ENCODE assay signal across 7 cellular contexts in genomic region chr10:68516216-68516615, GRCh38. TPM values are rescaled to one million over a fixed set of nuclear protein-coding genes. Genes with fewer than 3 reads are reported as not detected.
DNase-seq lines count a peak whose midpoint lies in the region; ATAC-seq and TF ChIP-seq lines count a peak whose summit lies in the region.
"Not testable (repeated sequence)": the region's sequence is repeated elsewhere in the genome, so short reads cannot be mapped to it uniquely, and the experiment has no call there.

No MANE protein-coding gene starts in this region.

- not testable (repeated sequence) for H3K36me3 Mint-ChIP-seq in activated naive CD8-positive, alpha-beta T cell treated with anti-CD3 and anti-CD28 coated beads, Interleukin-2, amount 50 U/mL, for 24 hours (ENCODE audit: low read depth); endodermal cell (ENCODE audit: low read depth); progenitor cell of endocrine pancreas (ENCODE audit: insufficient read depth)

- H3K27ac ChIP-seq in GM23248 (peak overlapping the region; percentile 72), stomach (peak overlapping the region; percentile 11 to 66 (median 62))
- not testable (repeated sequence) for H3K27ac ChIP-seq in endodermal cell (ENCODE audit: low read depth, low read length)

- TF ChIP-seq EP300 in stomach (IDR thresholded peaks at IDR 0.05), result not testable (repeated sequence)

- not testable (repeated sequence) for H3K4me3 Mint-ChIP-seq in activated naive CD8-positive, alpha-beta T cell treated with anti-CD3 and anti-CD28 coated beads, Interleukin-2, amount 50 U/mL, for 24 hours; endodermal cell
- H3K4me3 Mint-ChIP-seq in progenitor cell of endocrine pancreas (ENCODE audit: low read depth), result peak overlapping the region; percentile 34

- TF ChIP-seq CTCF in LNCaP clone FGC (IDR thresholded peaks at IDR 0.05; ENCODE audit: control insufficient read depth, extremely low read depth, insufficient read depth); endodermal cell (conservative IDR thresholded peaks at IDR 0.05); progenitor cell of endocrine pancreas (IDR thresholded peaks at IDR 0.05; ENCODE audit: unreplicated experiment); stomach (IDR thresholded peaks at IDR 0.05): not testable (repeated sequence)

- not testable (repeated sequence) for H3K9me3 ChIP-seq in GM23248 (ENCODE audit: low read depth); endodermal cell (ENCODE audit: control insufficient read depth, low read length); stomach

- not testable (repeated sequence) for H3K9ac ChIP-seq in GM23248; endodermal cell (ENCODE audit: extremely low read depth, low read length, poor library complexity, severe bottlenecking)

- H3K27ac Mint-ChIP-seq in activated naive CD8-positive, alpha-beta T cell treated with anti-CD3 and anti-CD28 coated beads, Interleukin-2, amount 50 U/mL, for 24 hours, result peak overlapping the region; percentile 19
- H3K27ac Mint-ChIP-seq in endodermal cell (peak overlapping the region; percentile 31), progenitor cell of endocrine pancreas (peak overlapping the region; percentile 95)

- peaks cover 23% of the 10 kb centered on the region for H3F3A ChIP-seq in GM23248 (ENCODE audit: insufficient read depth)

- peak overlapping the region; percentile 27; the same call in 1 of the 2 replicates for H3K4me3 ChIP-seq in GM23248
- H3K4me3 ChIP-seq in LNCaP clone FGC (ENCODE audit: low read depth, low read length), result 0 out of 2 replicates have a peak overlapping the region, but pooled peaks have one; percentile 3
- not testable (repeated sequence) for H3K4me3 ChIP-seq in endodermal cell (ENCODE audit: low read length); stomach

- H4K20me1 ChIP-seq in GM23248 (ENCODE audit: insufficient read depth), result not testable (repeated sequence)

- peak overlapping the region; percentile 49 for H3K4me2 ChIP-seq in GM23248 (ENCODE audit: unreplicated experiment)

- H3K9me3 Mint-ChIP-seq in activated naive CD8-positive, alpha-beta T cell treated with anti-CD3 and anti-CD28 coated beads, Interleukin-2, amount 50 U/mL, for 24 hours; endodermal cell; progenitor cell of endocrine pancreas (ENCODE audit: low read depth): not testable (repeated sequence)

- in situ Hi-C loops in GM23248 (cut with MboI), result not testable (repeated sequence)

- H2AFZ ChIP-seq in GM23248, result not testable (repeated sequence)

- not testable (repeated sequence) for H3K27me3 ChIP-seq in GM23248 (replicated peaks; ENCODE audit: insufficient read depth); endodermal cell (ENCODE audit: control insufficient read depth, insufficient read depth, low read length, poor library complexity, severe bottlenecking); stomach

- WGBS in GM23248 (ENCODE audit: low coverage in 1 of 2, low lambda C conversion rate in 2 of 2, missing lambda C conversion rate in 2 of 2), 2 experiments, result 53 to 58% methylated on average over 2 of the region's 2 CpGs
- 95% methylated on average over 2 of the region's 2 CpGs; no CpG with 5 or more reads in 1 of the 2 experiments for whole genome bisulfite sequencing in endodermal cell (ENCODE audit: insufficient coverage in 1 of 2, insufficient read length in 1 of 2), 2 experiments
- 28 to 71% (median 49%) methylated on average over 2 of the region's 2 CpGs for WGBS in stomach, 5 donors

- intact Hi-C loops in stomach (cut with DNase I; ENCODE audit: low total_unique reads), result not testable (repeated sequence)

- H3K27me3 Mint-ChIP-seq in activated naive CD8-positive, alpha-beta T cell treated with anti-CD3 and anti-CD28 coated beads, Interleukin-2, amount 50 U/mL, for 24 hours; endodermal cell (ENCODE audit: insufficient read depth); progenitor cell of endocrine pancreas: not testable (repeated sequence)

- H3K4me1 Mint-ChIP-seq in activated naive CD8-positive, alpha-beta T cell treated with anti-CD3 and anti-CD28 coated beads, Interleukin-2, amount 50 U/mL, for 24 hours; endodermal cell: not testable (repeated sequence)
- H3K4me1 Mint-ChIP-seq in progenitor cell of endocrine pancreas (ENCODE audit: low read depth), result peaks cover 16% of the 10 kb centered on the region

- H3K4me1 ChIP-seq in GM23248 (ENCODE audit: insufficient read depth) (peaks cover 20% of the 10 kb centered on the region), stomach (peaks cover 11 to 24% (median 16%) of the 10 kb centered on the region in 4 donors)
- H3K4me1 ChIP-seq in endodermal cell (ENCODE audit: control insufficient read depth, insufficient read depth, low read length), result not testable (repeated sequence)

- peaks cover 54% of the 10 kb centered on the region for H3K79me2 ChIP-seq in GM23248 (ENCODE audit: insufficient read depth)

- not testable (repeated sequence) for TF ChIP-seq POLR2A in stomach (IDR thresholded peaks at IDR 0.05)

- not testable (repeated sequence) for ATAC-seq in activated naive CD8-positive, alpha-beta T cell treated with anti-CD3 and anti-CD28 coated beads, Interleukin-2, amount 50 U/mL, for 24 hours; left lobe of liver

- DNase-seq in GM23248 (peak; percentile 2), LNCaP clone FGC (ENCODE audit: low read depth) (peak; percentile 73), left lobe of liver (ENCODE audit: low spot score) (peak; percentile 5)
- not testable (repeated sequence) for DNase-seq in activated naive CD8-positive, alpha-beta T cell treated with anti-CD3 and anti-CD28 coated beads, Interleukin-2, amount 50 U/mL, for 24 hours; endodermal cell; progenitor cell of endocrine pancreas (ENCODE audit: low spot score, unreplicated experiment); stomach

- H3K9me2 ChIP-seq in GM23248 (ENCODE audit: insufficient read depth), result not testable (repeated sequence)

- not testable (repeated sequence) for H3K36me3 ChIP-seq in GM23248 (ENCODE audit: low read depth)
- H3K36me3 ChIP-seq in endodermal cell (ENCODE audit: control insufficient read depth, insufficient read depth, low read length) (peaks cover 13% of the 10 kb centered on the region), stomach (peaks cover 0 to 53% (median 50%) of the 10 kb centered on the region in 4 donors)

RNA-seq across cellular contexts. Expression of gene SLC25A16, which starts 11.1 kb away (rescaled TPM):
- total RNA-seq in GM23248 (2014; rRNA removed; shearing (Covaris generic)), result 20.8 and 24.9 TPM in 2 replicates
- polyA plus RNA-seq in GM23248 (2016; fragmentation: Nextera tagmentation; extraction: Ambion mirVana) (9.4 and 11.1 TPM in 2 replicates), stomach (1 to 10 TPM; 8.1 to 9.3 (median 8.3) TPM)
- total RNA-seq in endodermal cell (10 to 100 TPM in 1 of 2 donors, 1 to 10 TPM in 1; 8.9 to 16.0 TPM), left lobe of liver (28.8 TPM), progenitor cell of endocrine pancreas (27.5 and 32.3 TPM in 2 replicates), stomach (10 to 100 TPM in 4 of 5 donors, 1 to 10 TPM in 1; 4.1 to 89.7 (median 29.8) TPM)
- 6.3 TPM for polyA plus RNA-seq in endodermal cell (2013, experiment 1 of 2)
- 5.3 TPM for polyA plus RNA-seq in endodermal cell (2013, experiment 2 of 2)

RNA-seq across cellular contexts. Expression of gene TET1, which starts 43.9 kb away (rescaled TPM):
- 1.3 and 2.1 TPM in 2 replicates for total RNA-seq in GM23248 (2014; rRNA removed; shearing (Covaris generic))
- polyA plus RNA-seq in GM23248 (2016; fragmentation: Nextera tagmentation; extraction: Ambion mirVana) (0.68 and 0.84 TPM in 2 replicates), stomach (under 1 TPM; under 0.01 to 0.20 (median 0.19) TPM)
- total RNA-seq in endodermal cell (10 to 100 TPM; 50.8 to 60.5 TPM), left lobe of liver (0.81 TPM), progenitor cell of endocrine pancreas (36.2 and 37.3 TPM in 2 replicates), stomach (10 to 100 TPM in 2 of 5 donors, 1 to 10 TPM in 3; 1.2 to 22.3 (median 9.9) TPM)
- polyA plus RNA-seq in endodermal cell (2013, experiment 1 of 2), result 33.6 TPM
- 34.4 TPM for polyA plus RNA-seq in endodermal cell (2013, experiment 2 of 2)

RNA-seq across cellular contexts. Expression of gene DNA2, which starts 44.4 kb away (rescaled TPM):
- total RNA-seq in GM23248 (2014; rRNA removed; shearing (Covaris generic)), result 4.8 and 5.2 TPM in 2 replicates
- polyA plus RNA-seq in GM23248 (2016; fragmentation: Nextera tagmentation; extraction: Ambion mirVana) (1.6 and 1.8 TPM in 2 replicates), stomach (1 to 10 TPM in 1 of 3 donors, under 1 TPM in 2; 0.31 to 2.5 (median 0.50) TPM)
- total RNA-seq in endodermal cell (10 to 100 TPM; 37.3 to 64.6 TPM), left lobe of liver (3.5 TPM), progenitor cell of endocrine pancreas (33.3 and 34.5 TPM in 2 replicates), stomach (10 to 100 TPM in 3 of 5 donors, 1 to 10 TPM in 2; 5.2 to 16.3 (median 11.6) TPM)
- 24.6 TPM for polyA plus RNA-seq in endodermal cell (2013, experiment 1 of 2)
- 24.6 TPM for polyA plus RNA-seq in endodermal cell (2013, experiment 2 of 2)

Comparison
In these comparisons a context has a peak if more than half of its experiments do, and no peak if none do; other contexts are left out.
1. H3K27ac Mint-ChIP-seq: peak in every context shown above with its lines; median percentile 95 in progenitor cell of endocrine pancreas; 31 in endodermal cell; 19 in activated naive CD8-positive, alpha-beta T cell treated with anti-CD3 and anti-CD28 coated beads, Interleukin-2, amount 50 U/mL, for 24 hours.